19 cellular contexts compared by ENCODE assay signal in genomic region chr10:93687737-93688136, GRCh38. TPM values are rescaled to one million over a fixed set of nuclear protein-coding genes. Genes with fewer than 3 reads are reported as not detected.
DNase-seq lines count a peak whose midpoint lies in the region; ATAC-seq, FAIRE-seq and TF ChIP-seq lines count a peak whose summit lies in the region.
"Had no signal": no experiment of that assay in that cellular context is flagged by ENCODE, and none has a peak within 500 bp of the region (broad histone marks: within the 10 kb centered on the region; RNA-seq: fewer than 3 reads in every experiment).

No MANE protein-coding gene starts in this region.

- no peaks in the 10 kb centered on the region for H3K27me3 ChIP-seq in Karpas-422 (ENCODE audit: low read length)
- H3K27me3 ChIP-seq in A673 (replicated peaks; ENCODE audit: insufficient read depth, low read depth, low read length, poor library complexity) = no peaks in the 10 kb centered on the region
- H3K27me3 ChIP-seq: BLaER1 treated with 17β-estradiol and CSF1 and Interleukin-3, amounts not matched to agents 10 nM and 100 nM had no signal

- CTCF ChIA-PET in A549 (lab: Yijun Ruan, JAX) = interaction anchor here (0.6 to 2.0 kb wide), 3 partner anchors 9 to 178 kb away, joined by 3 to 7 read pairs (median 3); no protein-coding TSS in a partner anchor
- CTCF ChIA-PET in HEK293 (lab: Yijun Ruan, JAX) = interaction anchor here (0.5 to 4.0 kb wide), 4 partner anchors 30 to 311 kb away, joined by 3 to 25 read pairs (median 3); no protein-coding TSS in a partner anchor
- CTCF ChIA-PET in A673 (lab: Charles Lee) = no interaction called here

- TF ChIP-seq CTCF in A549 (IDR thresholded peaks at IDR 0.05) = no peak
- no peak for TF ChIP-seq CTCF in HEK293 (tag by site-specific recombination; IDR thresholded peaks at IDR 0.05)
- TF ChIP-seq CTCF in A673 (conservative IDR thresholded peaks at IDR 0.05; ENCODE audit: low read depth, low read length) = no peak

- H3K4me3 ChIP-seq in A549 (no peak overlapping the region), HEK293 (ENCODE audit: low read depth, low read length) (no peak overlapping the region), Karpas-422 (ENCODE audit: low read length) (no peak overlapping the region), A673 (ENCODE audit: low read depth, low read length, poor library complexity, severe bottlenecking) (no peak overlapping the region)
- H3K4me3 ChIP-seq: BLaER1 treated with 17β-estradiol and CSF1 and Interleukin-3, amounts not matched to agents 10 nM and 100 nM had no signal

- DNase-seq in A549 (ENCODE audit: low read depth in 1 of 2, low spot score in 1 of 2) = no peak
- DNase-seq in Karpas-422 = peak; percentile 49
- no peak for DNase-seq in erythroblast (lab: John Stamatoyannopoulos, UW)
- DNase-seq in mesenteric fat pad (ENCODE audit: low spot score) = no peak
- DNase-seq in CD1c-positive myeloid dendritic cell (ENCODE audit: extremely low spot score) = no peak
- no peak for DNase-seq in A673 (ENCODE audit: low spot score)
- DNase-seq in foreskin melanocyte = no peak
- DNase-seq: AML-193; CD4-positive, alpha-beta memory T cell; CD4-positive, CD25-positive, alpha-beta regulatory T cell; CD8-positive, alpha-beta memory T cell; COR-L47; DMS79 treated with DMSO at 0.1 percent for 48 hours; GF-D8 had no signal

- no peaks in the 10 kb centered on the region for H4K20me1 ChIP-seq in Karpas-422 (ENCODE audit: insufficient read depth, low read depth, low read length)
- H4K20me1 ChIP-seq: BLaER1 treated with 17β-estradiol and CSF1 and Interleukin-3, amounts not matched to agents 10 nM and 100 nM had no signal

- BruUV-seq in A673 (replicated peaks; lab: Mats Ljungman, UMichigan) = no TSS peak

- no peaks in the 10 kb centered on the region for H3K79me2 ChIP-seq in Karpas-422 (ENCODE audit: low read length)

- H3K4me2 ChIP-seq in A549 (no peak overlapping the region), Karpas-422 (ENCODE audit: low read depth, low read length, poor library complexity, severe bottlenecking) (peak overlapping the region; percentile 26)
- H3K4me2 ChIP-seq: BLaER1 treated with 17β-estradiol and CSF1 and Interleukin-3, amounts not matched to agents 10 nM and 100 nM had no signal

- no peak for TF ChIP-seq EP300 in A549 (IDR thresholded peaks at IDR 0.05)

- H3K4me1 ChIP-seq in A549 (no peaks in the 10 kb centered on the region), HEK293 (ENCODE audit: control insufficient read depth, insufficient read depth, low read length) (no peaks in the 10 kb centered on the region), Karpas-422 (ENCODE audit: low read length) (peaks cover 16% of the 10 kb centered on the region), A673 (ENCODE audit: insufficient read depth, low read length, poor library complexity, severe bottlenecking) (no peaks in the 10 kb centered on the region)

- H3K9me3 ChIP-seq in A549 = no peaks in the 10 kb centered on the region
- H3K9me3 ChIP-seq in HEK293 (ENCODE audit: control insufficient read depth, insufficient read depth, low read depth, low read length) = no peaks in the 10 kb centered on the region
- H3K9me3 ChIP-seq in Karpas-422 (ENCODE audit: low read length) = no peaks in the 10 kb centered on the region
- no peaks in the 10 kb centered on the region for H3K9me3 ChIP-seq in A673 (ENCODE audit: low read depth, low read length, poor library complexity, severe bottlenecking)
- H3K9me3 ChIP-seq: BLaER1 treated with 17β-estradiol and CSF1 and Interleukin-3, amounts not matched to agents 10 nM and 100 nM had no signal

- intact Hi-C loops in A673 (cut with micrococcal nuclease; ENCODE audit: unreplicated experiment) = no loop called here

- H3K27ac ChIP-seq in A549 (no peak overlapping the region), HEK293 (ENCODE audit: extremely low read depth, low read depth, low read length) (no peak overlapping the region), Karpas-422 (ENCODE audit: low read length) (peak overlapping the region; percentile 34; the same call in 1 of the 2 replicates), A673 (ENCODE audit: low read depth, low read length, poor library complexity, severe bottlenecking) (no peak overlapping the region)
- H3K27ac ChIP-seq: 22Rv1; BLaER1 treated with 17β-estradiol and CSF1 and Interleukin-3, amounts not matched to agents 10 nM and 100 nM; C4-2B had no signal

- peaks cover 43 to 48% of the 10 kb centered on the region in 2 experiments for H3K36me3 ChIP-seq in HEK293 (ENCODE audit: control insufficient read depth in 2 of 2, insufficient read depth in 1 of 2, low read length in 2 of 2)
- H3K36me3 ChIP-seq in Karpas-422 (ENCODE audit: insufficient read depth, low read length) = peaks cover 11% of the 10 kb centered on the region; the same call in 1 of the 2 replicates
- H3K36me3 ChIP-seq in A673 (ENCODE audit: insufficient read depth, low read length, poor library complexity, severe bottlenecking) = peaks cover 21% of the 10 kb centered on the region

- FAIRE-seq in A549 (lab: Jason Lieb, UNC) = peak; percentile 13
- FAIRE-seq: GM19239 had no signal

- TF ChIP-seq POLR2A in A549 (IDR thresholded peaks at IDR 0.05; ENCODE audit: low read length) (no peak), erythroblast (IDR thresholded peaks at IDR 0.05; ENCODE audit: low read length) (peak; percentile 6)

- no peaks in the 10 kb centered on the region for H3K9me2 ChIP-seq in Karpas-422 (replicated peaks; ENCODE audit: insufficient read depth, low read length)

- TF ChIP-seq RAD21 in A549 (conservative IDR thresholded peaks at IDR 0.05 in 1 of 2, IDR thresholded peaks at IDR 0.05 in 1 of 2) = no peak

- POLR2A ChIA-PET in A549 (lab: Yijun Ruan, JAX) (no interaction called here), HEK293 (lab: Yijun Ruan, JAX) (no interaction called here), A673 (lab: Charles Lee; ENCODE audit: low non-redundant PET) (no interaction called here)

- ATAC-seq in A549 = no peak

- H2AFZ ChIP-seq in Karpas-422 (ENCODE audit: low read length) = no peak overlapping the region

- no peak overlapping the region for H3K9ac ChIP-seq in Karpas-422 (ENCODE audit: low read length)
- H3K9ac ChIP-seq: BLaER1 treated with 17β-estradiol and CSF1 and Interleukin-3, amounts not matched to agents 10 nM and 100 nM had no signal

TF ChIP-seq in A549, 52 proteins besides CTCF, POLR2A, EP300 and RAD21:
- TF ChIP-seq HOXB13 (CRISPR knock-in tag; IDR thresholded peaks at IDR 0.05; ENCODE audit: low read depth) (no peak), CHD4 (IDR thresholded peaks at IDR 0.05; ENCODE audit: borderline replicate concordance) (no peak), RCOR1 (IDR thresholded peaks at IDR 0.05; ENCODE audit: low read depth, low read length) (no peak), CBX2 (IDR thresholded peaks at IDR 0.05; ENCODE audit: borderline replicate concordance, low read depth) (no peak), SMC3 (IDR thresholded peaks at IDR 0.05) (no peak), FOSL2 (IDR thresholded peaks at IDR 0.05) (no peak), FOSL2 (CRISPR knock-in tag; IDR thresholded peaks at IDR 0.05) (no peak)
TF ChIP-seq in A549: peak in this region for 0.

TF ChIP-seq in HEK293, 187 proteins besides CTCF, POLR2A, EP300 and RAD21 (continues in another document):
- no peak for TF ChIP-seq ZNF280D (tag by site-specific recombination; IDR thresholded peaks at IDR 0.05)
- peak; percentile 97 for TF ChIP-seq ZNF664 (tag by site-specific recombination; IDR thresholded peaks at IDR 0.05)
- TF ChIP-seq OSR2 (tag by site-specific recombination; IDR thresholded peaks at IDR 0.05) = no peak

RNA-seq across cellular contexts. Expression of gene FRA10AC1, which starts 14.7 kb away (rescaled TPM):
- 10.0 and 20.5 TPM in 2 replicates for polyA plus RNA-seq in A549 (2011; rRNA removed)
- 2.1 and 2.8 TPM in 2 replicates for polyA plus RNA-seq in A549 (2012; cell fraction: cytosol; rRNA removed)
- polyA plus RNA-seq in A549 (2012; cell fraction: nucleus; rRNA removed) = 2.2 and 3.9 TPM in 2 replicates
- 10.4 to 11.1 TPM (median 10.8 TPM) in 3 replicates for polyA plus RNA-seq in A549 (2017; fragmentation: RNase III; extraction: RNeasy Plus Mini Kit Qiagen cat#74134 plus additional on column Dnase treatment)
- 3.3 and 5.0 TPM in 2 replicates for polyA minus RNA-seq in A549 (2011; rRNA and poly(A)+ RNA removed)
- 11.6 and 27.6 TPM in 2 replicates for total RNA-seq in Karpas-422 (2014; rRNA removed; shearing (Covaris generic); ENCODE audit: low replicate concordance)
- 18.4 TPM for total RNA-seq in mesenteric fat pad
- total RNA-seq in A673 (2021) = 21.6 and 21.7 TPM in 2 replicates
